In the genomic region with DNA sequence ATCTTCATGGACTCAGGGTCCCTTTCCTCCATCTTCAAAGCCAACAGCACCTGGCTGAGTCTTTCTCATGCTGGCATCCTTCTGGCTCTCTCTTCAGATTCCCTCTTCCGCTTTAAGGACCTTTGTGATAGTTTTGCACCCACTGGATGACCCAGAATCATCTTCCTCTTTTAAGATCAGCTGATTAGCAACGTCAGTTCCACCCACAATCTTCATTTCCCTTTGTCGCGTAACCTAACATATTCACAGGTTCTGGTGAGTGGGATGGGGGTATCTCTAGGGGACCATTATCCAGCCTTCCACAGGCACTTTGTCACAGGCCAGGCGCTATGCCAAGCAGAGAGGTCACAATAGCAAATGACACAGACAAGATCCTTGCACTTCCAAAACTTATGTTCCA, we compare ENCODE assay signal across 25 cellular contexts.
A peak's percentile ranks its signal among the peaks of the same experiment; 100 is the strongest.
DNase-seq lines count a peak whose midpoint lies in the region; ATAC-seq lines count a peak whose summit lies in the region.
"Had no signal": no experiment of that assay in that cellular context is flagged by ENCODE, and none has a peak within 500 bp of the region (broad histone marks: within the 10 kb centered on the region; RNA-seq: fewer than 3 reads in every experiment).

No MANE protein-coding gene starts in this region.

- H3K27me3 Mint-ChIP-seq in T-helper 2 cell treated with Interferon-gamma antibody and Interleukin-4, amounts not matched to agents 5 μg/mL and 100 μg/mL, for 36 hours (ENCODE audit: low read depth) = no peaks in the 10 kb centered on the region
- H3K27me3 Mint-ChIP-seq in stimulated activated naive CD8-positive, alpha-beta T cell treated with anti-CD3 and anti-CD28 coated beads, Interleukin-15, Interleukin-2, amounts not matched to agents 100 ng/mL and 50 ng/mL, for 24 hours = no peaks in the 10 kb centered on the region
- no peaks in the 10 kb centered on the region for H3K27me3 Mint-ChIP-seq in stimulated activated naive CD8-positive, alpha-beta T cell treated with anti-CD3 and anti-CD28 coated beads, Interleukin-15, amount 100 ng/mL, for 72 hours
- no peaks in the 10 kb centered on the region for H3K27me3 Mint-ChIP-seq in activated CD4-positive, alpha-beta memory T cell treated with anti-CD3 and anti-CD28 coated beads for 36 hours
- H3K27me3 Mint-ChIP-seq: central memory CD8-positive, alpha-beta T cell had no signal

- H3K4me1 Mint-ChIP-seq in T-helper 2 cell treated with Interferon-gamma antibody and Interleukin-4, amounts not matched to agents 5 μg/mL and 100 μg/mL, for 36 hours (ENCODE audit: low read depth) = peaks cover 9% of the 10 kb centered on the region
- H3K4me1 Mint-ChIP-seq in stimulated activated naive CD8-positive, alpha-beta T cell treated with anti-CD3 and anti-CD28 coated beads, Interleukin-15, Interleukin-2, amounts not matched to agents 100 ng/mL and 50 ng/mL, for 24 hours (ENCODE audit: low read depth) = peaks cover 24% of the 10 kb centered on the region
- no peaks in the 10 kb centered on the region for H3K4me1 Mint-ChIP-seq in stimulated activated naive CD8-positive, alpha-beta T cell treated with anti-CD3 and anti-CD28 coated beads, Interleukin-15, amount 100 ng/mL, for 72 hours
- H3K4me1 Mint-ChIP-seq in activated CD4-positive, alpha-beta memory T cell treated with anti-CD3 and anti-CD28 coated beads for 36 hours (ENCODE audit: low read depth) = peaks cover 38% of the 10 kb centered on the region
- H3K4me1 Mint-ChIP-seq: central memory CD8-positive, alpha-beta T cell had no signal

- H3K9me3 Mint-ChIP-seq in T-helper 2 cell treated with Interferon-gamma antibody and Interleukin-4, amounts not matched to agents 5 μg/mL and 100 μg/mL, for 36 hours = no peaks in the 10 kb centered on the region
- no peaks in the 10 kb centered on the region for H3K9me3 Mint-ChIP-seq in stimulated activated naive CD8-positive, alpha-beta T cell treated with anti-CD3 and anti-CD28 coated beads, Interleukin-15, Interleukin-2, amounts not matched to agents 100 ng/mL and 50 ng/mL, for 24 hours
- peaks cover 5 to 20% of the 10 kb centered on the region in 2 donors for H3K9me3 Mint-ChIP-seq in stimulated activated naive CD8-positive, alpha-beta T cell treated with anti-CD3 and anti-CD28 coated beads, Interleukin-15, amount 100 ng/mL, for 72 hours
- H3K9me3 Mint-ChIP-seq in activated CD4-positive, alpha-beta memory T cell treated with anti-CD3 and anti-CD28 coated beads for 36 hours = no peaks in the 10 kb centered on the region
- H3K9me3 Mint-ChIP-seq: central memory CD8-positive, alpha-beta T cell; H9; neural crest cell had no signal

- POLR2A ChIA-PET in activated CD4-positive, alpha-beta memory T cell treated with anti-CD3 and anti-CD28 coated beads for 36 hours (lab: Charles Lee) = interaction anchor here (0.9 to 2.0 kb wide), 9 partner anchors 30 to 309 kb away, joined by 3 to 12 read pairs (median 5); no protein-coding TSS in a partner anchor

- DNase-seq in T-helper 2 cell treated with Interferon-gamma antibody and Interleukin-4, amounts not matched to agents 5 μg/mL and 100 μg/mL, for 36 hours (ENCODE audit: low spot score) = no peak
- no peak for DNase-seq in T-helper 2 cell
- DNase-seq in stimulated activated naive CD8-positive, alpha-beta T cell treated with anti-CD3 and anti-CD28 coated beads, Interleukin-15, amount 100 ng/mL, for 72 hours = no peak
- DNase-seq in activated CD4-positive, alpha-beta memory T cell treated with anti-CD3 and anti-CD28 coated beads for 36 hours = peak; percentile 34
- no peak for DNase-seq in kidney glomerular epithelial cell (lab: John Stamatoyannopoulos, UW)
- no peak for DNase-seq in NAMALWA (ENCODE audit: low spot score)
- DNase-seq: 8988T; activated naive CD4-positive, alpha-beta T cell treated with Interleukin-2 at 50 U/mL for 16 hours; C1 segment of cervical spinal cord; dermis blood vessel endothelial cell; foreskin fibroblast; H9; head of caudate nucleus; left lung; NCI-H1048; NCI-H446; NCI-H82; ovary; PC-3; transverse colon had no signal

- no peak overlapping the region for H3K4me3 Mint-ChIP-seq in T-helper 2 cell treated with Interferon-gamma antibody and Interleukin-4, amounts not matched to agents 5 μg/mL and 100 μg/mL, for 36 hours
- H3K4me3 Mint-ChIP-seq in stimulated activated naive CD8-positive, alpha-beta T cell treated with anti-CD3 and anti-CD28 coated beads, Interleukin-15, Interleukin-2, amounts not matched to agents 100 ng/mL and 50 ng/mL, for 24 hours = no peak overlapping the region
- no peak overlapping the region for H3K4me3 Mint-ChIP-seq in stimulated activated naive CD8-positive, alpha-beta T cell treated with anti-CD3 and anti-CD28 coated beads, Interleukin-15, amount 100 ng/mL, for 72 hours
- peak overlapping the region; percentile 67 for H3K4me3 Mint-ChIP-seq in activated CD4-positive, alpha-beta memory T cell treated with anti-CD3 and anti-CD28 coated beads for 36 hours
- H3K4me3 Mint-ChIP-seq: central memory CD8-positive, alpha-beta T cell; H9; neural crest cell had no signal

- no peak for ATAC-seq in stimulated activated naive CD8-positive, alpha-beta T cell treated with anti-CD3 and anti-CD28 coated beads, Interleukin-15, amount 100 ng/mL, for 72 hours
- ATAC-seq in HG02798 (IDR thresholded peaks at IDR 0.05; ENCODE audit: poor library complexity, unreplicated experiment) = no peak
- ATAC-seq: esophagus mucosa, left lung, PC-3 had no signal

- CTCF ChIA-PET in activated CD4-positive, alpha-beta memory T cell treated with anti-CD3 and anti-CD28 coated beads for 36 hours (lab: Charles Lee) = no interaction called here

- intact Hi-C loops in activated CD4-positive, alpha-beta memory T cell treated with anti-CD3 and anti-CD28 coated beads for 36 hours (cut with micrococcal nuclease) = loop anchor here (1.0 to 5.0 kb wide), 8 partner anchors 30 to 310 kb away; no protein-coding TSS in a partner anchor

- peak overlapping the region; percentile 18 for H3K27ac Mint-ChIP-seq in T-helper 2 cell treated with Interferon-gamma antibody and Interleukin-4, amounts not matched to agents 5 μg/mL and 100 μg/mL, for 36 hours
- H3K27ac Mint-ChIP-seq in stimulated activated naive CD8-positive, alpha-beta T cell treated with anti-CD3 and anti-CD28 coated beads, Interleukin-15, Interleukin-2, amounts not matched to agents 100 ng/mL and 50 ng/mL, for 24 hours = peak overlapping the region; percentile 66
- peak overlapping the region in 1 of 2 donors; percentile 51 for H3K27ac Mint-ChIP-seq in stimulated activated naive CD8-positive, alpha-beta T cell treated with anti-CD3 and anti-CD28 coated beads, Interleukin-15, amount 100 ng/mL, for 72 hours
- H3K27ac Mint-ChIP-seq in activated CD4-positive, alpha-beta memory T cell treated with anti-CD3 and anti-CD28 coated beads for 36 hours = peak overlapping the region; percentile 90

- H3K36me3 Mint-ChIP-seq in T-helper 2 cell treated with Interferon-gamma antibody and Interleukin-4, amounts not matched to agents 5 μg/mL and 100 μg/mL, for 36 hours (ENCODE audit: low read depth) = no peaks in the 10 kb centered on the region
- H3K36me3 Mint-ChIP-seq in stimulated activated naive CD8-positive, alpha-beta T cell treated with anti-CD3 and anti-CD28 coated beads, Interleukin-15, Interleukin-2, amounts not matched to agents 100 ng/mL and 50 ng/mL, for 24 hours (ENCODE audit: low read depth) = peaks cover 8% of the 10 kb centered on the region
- no peaks in the 10 kb centered on the region for H3K36me3 Mint-ChIP-seq in activated CD4-positive, alpha-beta memory T cell treated with anti-CD3 and anti-CD28 coated beads for 36 hours
